ENCODE assay signal across 1 cellular context in genomic region chr2:105800036-105800755, GRCh38.
TF ChIP-seq lines count a peak whose summit lies in the region.

No MANE protein-coding gene starts in this region.

TF ChIP-seq in HepG2, 621 proteins besides CTCF, POLR2A, EP300 and RAD21 (continued from another document and continues in another):
- TF ChIP-seq SAP130 (CRISPR knock-in tag; IDR thresholded peaks at IDR 0.05; ENCODE audit: low read depth) (0 out of 2 replicates have a peak, but pooled peaks have one; percentile 18), CBFB (CRISPR knock-in tag; IDR thresholded peaks at IDR 0.05) (0 out of 2 replicates have a peak, but pooled peaks have one; percentile 30), GLMP (CRISPR knock-in tag; IDR thresholded peaks at IDR 0.05; ENCODE audit: borderline replicate concordance) (no peak), MED13 (CRISPR knock-in tag; IDR thresholded peaks at IDR 0.05) (no peak), ZNF570 (CRISPR knock-in tag; IDR thresholded peaks at IDR 0.05; ENCODE audit: borderline replicate concordance) (no peak), RXRA (CRISPR knock-in tag; IDR thresholded peaks at IDR 0.05) (no peak), GATAD2A (CRISPR knock-in tag; IDR thresholded peaks at IDR 0.05) (peak; percentile 58), CHCHD3 (CRISPR knock-in tag; IDR thresholded peaks at IDR 0.05) (no peak), PAF1 (CRISPR knock-in tag; IDR thresholded peaks at IDR 0.05) (no peak), PAXIP1 (CRISPR knock-in tag; conservative IDR thresholded peaks at IDR 0.05) (0 out of 2 replicates have a peak, but pooled peaks have one; percentile 32), ZNF512 (CRISPR knock-in tag; IDR thresholded peaks at IDR 0.05) (no peak), THAP7 (CRISPR knock-in tag; IDR thresholded peaks at IDR 0.05) (no peak), PPARG (CRISPR knock-in tag; conservative IDR thresholded peaks at IDR 0.05) (no peak), MAF1 (CRISPR knock-in tag; IDR thresholded peaks at IDR 0.05; ENCODE audit: borderline replicate concordance) (no peak), SRSF4 (IDR thresholded peaks at IDR 0.05; ENCODE audit: low read depth, low read length, poor library complexity, severe bottlenecking) (no peak), SALL1 (CRISPR knock-in tag; IDR thresholded peaks at IDR 0.05) (no peak; the same call in 1 of the 2 replicates), ZSCAN25 (CRISPR knock-in tag; IDR thresholded peaks at IDR 0.05) (no peak), LCORL (IDR thresholded peaks at IDR 0.05) (no peak), LCORL (CRISPR knock-in tag; IDR thresholded peaks at IDR 0.05) (no peak), ARID5B (CRISPR knock-in tag; IDR thresholded peaks at IDR 0.05) (peak; percentile 65), ZNF337 (CRISPR knock-in tag; IDR thresholded peaks at IDR 0.05; ENCODE audit: borderline replicate concordance, low read depth) (no peak), TBX2 (CRISPR knock-in tag; IDR thresholded peaks at IDR 0.05; ENCODE audit: borderline replicate concordance) (peak; percentile 7; the same call in 1 of the 2 replicates), ZNF510 (CRISPR knock-in tag; IDR thresholded peaks at IDR 0.05; ENCODE audit: low read depth) (no peak), ZMAT5 (CRISPR knock-in tag; IDR thresholded peaks at IDR 0.05; ENCODE audit: borderline replicate concordance, low read depth) (no peak), HNF4A (CRISPR knock-in tag; IDR thresholded peaks at IDR 0.05) (peak; percentile 80), ZNF589 (CRISPR knock-in tag; conservative IDR thresholded peaks at IDR 0.05) (no peak), RFX5 (IDR thresholded peaks at IDR 0.05; ENCODE audit: low read depth, low read length) (no peak), ZNF292 (CRISPR knock-in tag; IDR thresholded peaks at IDR 0.05; ENCODE audit: borderline replicate concordance, low read depth) (no peak), MEF2D (CRISPR knock-in tag; IDR thresholded peaks at IDR 0.05) (no peak), IRF9 (CRISPR knock-in tag; IDR thresholded peaks at IDR 0.05; ENCODE audit: borderline replicate concordance) (no peak), ZC3H4 (CRISPR knock-in tag; IDR thresholded peaks at IDR 0.05; ENCODE audit: borderline replicate concordance) (no peak), KDM5A (IDR thresholded peaks at IDR 0.05; ENCODE audit: borderline replicate concordance, low read length) (no peak), SMARCE1 (IDR thresholded peaks at IDR 0.05; ENCODE audit: borderline replicate concordance) (no peak), AGO1 (IDR thresholded peaks at IDR 0.05; ENCODE audit: low read depth, low read length, poor library complexity, severe bottlenecking) (no peak), ZNF276 (CRISPR knock-in tag; IDR thresholded peaks at IDR 0.05; ENCODE audit: low read depth) (no peak), ZNF607 (CRISPR knock-in tag; IDR thresholded peaks at IDR 0.05; ENCODE audit: borderline replicate concordance) (no peak), ATF1 (CRISPR knock-in tag; IDR thresholded peaks at IDR 0.05) (no peak), ARNT (IDR thresholded peaks at IDR 0.05) (no peak), GMEB1 (CRISPR knock-in tag; IDR thresholded peaks at IDR 0.05; ENCODE audit: borderline replicate concordance) (no peak), ZNF121 (CRISPR knock-in tag; IDR thresholded peaks at IDR 0.05) (no peak), ZNF709 (CRISPR knock-in tag; IDR thresholded peaks at IDR 0.05) (no peak), ZNF274 (CRISPR knock-in tag; IDR thresholded peaks at IDR 0.05) (no peak)
